Comparison of ENCODE assay signal across 15 cellular contexts in genomic region chr10:29600067-29600466, GRCh38. TPM values are rescaled to one million over a fixed set of nuclear protein-coding genes. Genes with fewer than 3 reads are reported as not detected.
DNase-seq lines count a peak whose midpoint lies in the region; ATAC-seq and TF ChIP-seq lines count a peak whose summit lies in the region.
"Had no signal": no experiment of that assay in that cellular context is flagged by ENCODE, and none has a peak within 500 bp of the region (broad histone marks: within the 10 kb centered on the region; RNA-seq: fewer than 3 reads in every experiment).

No MANE protein-coding gene starts in this region.

- H3K56ac ChIP-seq in H9 (ENCODE audit: insufficient read length, low read depth, low read length) = no peak overlapping the region

- H2BK5ac ChIP-seq in H9 (ENCODE audit: insufficient read length, low read length) = no peak overlapping the region

- no peak overlapping the region for H2BK15ac ChIP-seq in H9 (ENCODE audit: low read depth, low read length)

- H3K4me3 ChIP-seq in tibial artery = no peak overlapping the region
- H3K4me3 ChIP-seq: left lung had no signal

- H4K8ac ChIP-seq in H9 (replicated peaks; ENCODE audit: insufficient read length, low read depth, low read length) = no peak overlapping the region

- no peaks in the 10 kb centered on the region for H3K79me2 ChIP-seq in H9 (ENCODE audit: insufficient read depth, low read length)

- H4K91ac ChIP-seq in H9 (ENCODE audit: insufficient read length, low read depth, low read length) = no peak overlapping the region

- H3K27ac ChIP-seq in tibial artery (peak overlapping the region; percentile 65 to 73), H9 (ENCODE audit: insufficient read length, low read depth, low read length) (no peak overlapping the region)

- no CpG with 5 or more reads among the region's 2 CpGs for WGBS in H9 (ENCODE audit: extremely low coverage, insufficient read length, low lambda C conversion rate)

- H3K4me1 Mint-ChIP-seq in activated naive CD8-positive, alpha-beta T cell treated with anti-CD3 and anti-CD28 coated beads, Interleukin-2, amount 50 U/mL, for 24 hours = peaks cover 9% of the 10 kb centered on the region
- H3K4me1 Mint-ChIP-seq in activated naive CD8-positive, alpha-beta T cell treated with anti-CD3 and anti-CD28 coated beads for 36 hours = peaks cover 4% of the 10 kb centered on the region
- H3K4me1 Mint-ChIP-seq in H9 = peaks cover 15 to 16% of the 10 kb centered on the region in 2 experiments

- H3K27ac Mint-ChIP-seq in activated naive CD8-positive, alpha-beta T cell treated with anti-CD3 and anti-CD28 coated beads, Interleukin-2, amount 50 U/mL, for 24 hours = no peak overlapping the region
- H3K27ac Mint-ChIP-seq in activated naive CD8-positive, alpha-beta T cell treated with anti-CD3 and anti-CD28 coated beads for 36 hours = no peak overlapping the region
- H3K27ac Mint-ChIP-seq in H9 = no peak overlapping the region

- no peak overlapping the region for H2BK20ac ChIP-seq in H9 (ENCODE audit: low read depth, low read length, poor library complexity, severe bottlenecking)

- H2BK12ac ChIP-seq in H9 (ENCODE audit: insufficient read length, low read depth, low read length) = no peak overlapping the region

- DNase-seq in activated naive CD8-positive, alpha-beta T cell treated with anti-CD3 and anti-CD28 coated beads, Interleukin-2, amount 50 U/mL, for 24 hours = no peak
- no peak for DNase-seq in activated naive CD8-positive, alpha-beta T cell treated with anti-CD3 and anti-CD28 coated beads for 36 hours
- DNase-seq in astrocyte of the hippocampus (ENCODE audit: low read depth, low spot score) (peak; percentile 40), kidney tubule cell (ENCODE audit: low spot score) (peak; percentile 93), tibial artery (no peak), H9 (no peak), Ammon's horn (ENCODE audit: low spot score) (no peak)
- DNase-seq: COR-L47, hippocampal formation, left lung, NCI-H187 treated with DMSO at 0.1 percent for 48 hours, NCI-H524 treated with DMSO at 0.1 percent for 48 hours, substantia nigra had no signal

- H3K27me3 Mint-ChIP-seq in activated naive CD8-positive, alpha-beta T cell treated with anti-CD3 and anti-CD28 coated beads, Interleukin-2, amount 50 U/mL, for 24 hours = no peaks in the 10 kb centered on the region
- H3K27me3 Mint-ChIP-seq in activated naive CD8-positive, alpha-beta T cell treated with anti-CD3 and anti-CD28 coated beads for 36 hours = no peaks in the 10 kb centered on the region
- H3K27me3 Mint-ChIP-seq in H9 (ENCODE audit: low read depth) = no peaks in the 10 kb centered on the region

- no peak overlapping the region for H3K4me2 ChIP-seq in H9 (ENCODE audit: insufficient read depth, insufficient read length, low read length)

- H2BK120ac ChIP-seq in H9 (ENCODE audit: low read depth, low read length, poor library complexity, severe bottlenecking) = no peak overlapping the region

- H3K4me3 Mint-ChIP-seq in activated naive CD8-positive, alpha-beta T cell treated with anti-CD3 and anti-CD28 coated beads, Interleukin-2, amount 50 U/mL, for 24 hours = no peak overlapping the region
- H3K4me3 Mint-ChIP-seq in activated naive CD8-positive, alpha-beta T cell treated with anti-CD3 and anti-CD28 coated beads for 36 hours = no peak overlapping the region
- H3K4me3 Mint-ChIP-seq in H9 = no peak overlapping the region

- H3K27me3 ChIP-seq in tibial artery (no peaks in the 10 kb centered on the region), H9 (ENCODE audit: insufficient read depth, low read length) (no peaks in the 10 kb centered on the region)
- H3K27me3 ChIP-seq: left lung had no signal

- no peak overlapping the region for H4K5ac ChIP-seq in H9 (ENCODE audit: insufficient read length, low read depth, low read length)

- H3K4me1 ChIP-seq in tibial artery = peaks cover 0 to 91% (median 49%) of the 10 kb centered on the region in 4 donors
- peaks cover 3% of the 10 kb centered on the region; the same call in 1 of the 2 replicates for H3K4me1 ChIP-seq in H9 (ENCODE audit: insufficient read depth, low read length)

- H3K9me3 ChIP-seq in tibial artery (no peaks in the 10 kb centered on the region), H9 (ENCODE audit: control insufficient read depth, low read depth, low read length) (no peaks in the 10 kb centered on the region)
- H3K9me3 ChIP-seq: left lung had no signal

- H3K79me1 ChIP-seq in H9 (ENCODE audit: insufficient read depth, low read depth, low read length, poor library complexity, severe bottlenecking) = no peaks in the 10 kb centered on the region

- H3K23ac ChIP-seq in H9 (ENCODE audit: insufficient read length, low read depth, low read length) = no peak overlapping the region

- no peak overlapping the region for H3K9ac ChIP-seq in H9 (ENCODE audit: extremely low read depth, insufficient read length, low read length)
- H3K9ac ChIP-seq: parathyroid adenoma had no signal

- intact Hi-C loops in tibial artery (cut with DNase I; ENCODE audit: low total_unique reads) = no loop called here

- TF ChIP-seq CTCF in tibial artery (IDR thresholded peaks at IDR 0.05) (no peak), H9 (conservative IDR thresholded peaks at IDR 0.05) (no peak)

- H3T11ph ChIP-seq in H9 (ENCODE audit: low read length) = no peak overlapping the region

- H3K36me3 ChIP-seq in tibial artery = peaks cover 0 to 14% (median 0%) of the 10 kb centered on the region in 3 donors

- no peaks in the 10 kb centered on the region for H3K9me3 Mint-ChIP-seq in activated naive CD8-positive, alpha-beta T cell treated with anti-CD3 and anti-CD28 coated beads, Interleukin-2, amount 50 U/mL, for 24 hours
- no peaks in the 10 kb centered on the region for H3K9me3 Mint-ChIP-seq in activated naive CD8-positive, alpha-beta T cell treated with anti-CD3 and anti-CD28 coated beads for 36 hours
- H3K9me3 Mint-ChIP-seq in H9 = no peaks in the 10 kb centered on the region

- H2AK5ac ChIP-seq in H9 (ENCODE audit: insufficient read length, low read length) = no peak overlapping the region

- H3K14ac ChIP-seq in H9 (ENCODE audit: insufficient read depth, low read length) = no peak overlapping the region

- peak; percentile 67 for ATAC-seq in activated naive CD8-positive, alpha-beta T cell treated with anti-CD3 and anti-CD28 coated beads, Interleukin-2, amount 50 U/mL, for 24 hours
- no peak for ATAC-seq in GM19035 (IDR thresholded peaks at IDR 0.05; ENCODE audit: unreplicated experiment)
- ATAC-seq: left lung had no signal

- H2AFZ ChIP-seq in H9 (ENCODE audit: low read length) = no peak overlapping the region
- H2AFZ ChIP-seq: parathyroid adenoma had no signal

- H3K18ac ChIP-seq in H9 (ENCODE audit: insufficient read length, low read depth, low read length) = no peak overlapping the region

- no peaks in the 10 kb centered on the region for H3K36me3 Mint-ChIP-seq in activated naive CD8-positive, alpha-beta T cell treated with anti-CD3 and anti-CD28 coated beads, Interleukin-2, amount 50 U/mL, for 24 hours (ENCODE audit: low read depth)
- no peaks in the 10 kb centered on the region for H3K36me3 Mint-ChIP-seq in activated naive CD8-positive, alpha-beta T cell treated with anti-CD3 and anti-CD28 coated beads for 36 hours
- H3K36me3 Mint-ChIP-seq in H9 (ENCODE audit: insufficient read depth in 1 of 3, low read depth in 3 of 3) = no peaks in the 10 kb centered on the region

- H4K20me1 ChIP-seq in H9 (ENCODE audit: control insufficient read depth, insufficient read depth, insufficient read length) = no peaks in the 10 kb centered on the region

- no peaks in the 10 kb centered on the region for H3K23me2 ChIP-seq in H9 (ENCODE audit: insufficient read length, low read depth, low read length, poor library complexity, severe bottlenecking)

- H3K4ac ChIP-seq in H9 (ENCODE audit: low read depth, low read length) = no peak overlapping the region

RNA-seq across cellular contexts. Expression of gene SVIL, which starts 34.7 kb away (rescaled TPM):
- total RNA-seq in activated naive CD8-positive, alpha-beta T cell treated with anti-CD3 and anti-CD28 coated beads for 36 hours = 1 to 10 TPM; 8.5 to 9.6 TPM
- total RNA-seq in H9 (2021) = 13.1 and 15.3 TPM in 2 replicates

Comparison
In these comparisons a context has a peak if more than half of its experiments do, and no peak if none do; other contexts are left out.
1. DNase-seq: peak in astrocyte of the hippocampus (single experiment) and kidney tubule cell (single experiment); none in activated naive CD8-positive, alpha-beta T cell treated with anti-CD3 and anti-CD28 coated beads, Interleukin-2, amount 50 U/mL, for 24 hours (single experiment), activated naive CD8-positive, alpha-beta T cell treated with anti-CD3 and anti-CD28 coated beads for 36 hours (single experiment), tibial artery (0 of 2), H9 (single experiment) and Ammon's horn (single experiment).